1 cellular context compared by ENCODE assay signal in the genomic region with DNA sequence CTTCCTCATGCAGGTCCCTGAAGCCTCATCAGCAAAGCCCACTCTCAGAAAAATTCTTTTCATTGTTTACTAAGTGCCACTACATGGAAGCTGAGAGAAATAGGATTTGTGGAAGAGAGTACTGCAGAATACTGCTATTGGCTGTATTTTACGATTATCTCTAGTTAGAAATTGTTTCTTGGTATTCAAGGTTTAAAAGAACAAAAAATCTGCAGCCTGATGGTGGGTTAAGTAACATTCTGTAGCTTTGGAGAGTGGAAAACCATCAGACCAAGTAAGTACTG.
TF ChIP-seq lines count a peak whose summit lies in the region.

No MANE protein-coding gene starts in this region.

TF ChIP-seq in HepG2, 621 proteins besides CTCF, POLR2A, EP300 and RAD21 (continued from another document):
- TF ChIP-seq, protein P1, sequence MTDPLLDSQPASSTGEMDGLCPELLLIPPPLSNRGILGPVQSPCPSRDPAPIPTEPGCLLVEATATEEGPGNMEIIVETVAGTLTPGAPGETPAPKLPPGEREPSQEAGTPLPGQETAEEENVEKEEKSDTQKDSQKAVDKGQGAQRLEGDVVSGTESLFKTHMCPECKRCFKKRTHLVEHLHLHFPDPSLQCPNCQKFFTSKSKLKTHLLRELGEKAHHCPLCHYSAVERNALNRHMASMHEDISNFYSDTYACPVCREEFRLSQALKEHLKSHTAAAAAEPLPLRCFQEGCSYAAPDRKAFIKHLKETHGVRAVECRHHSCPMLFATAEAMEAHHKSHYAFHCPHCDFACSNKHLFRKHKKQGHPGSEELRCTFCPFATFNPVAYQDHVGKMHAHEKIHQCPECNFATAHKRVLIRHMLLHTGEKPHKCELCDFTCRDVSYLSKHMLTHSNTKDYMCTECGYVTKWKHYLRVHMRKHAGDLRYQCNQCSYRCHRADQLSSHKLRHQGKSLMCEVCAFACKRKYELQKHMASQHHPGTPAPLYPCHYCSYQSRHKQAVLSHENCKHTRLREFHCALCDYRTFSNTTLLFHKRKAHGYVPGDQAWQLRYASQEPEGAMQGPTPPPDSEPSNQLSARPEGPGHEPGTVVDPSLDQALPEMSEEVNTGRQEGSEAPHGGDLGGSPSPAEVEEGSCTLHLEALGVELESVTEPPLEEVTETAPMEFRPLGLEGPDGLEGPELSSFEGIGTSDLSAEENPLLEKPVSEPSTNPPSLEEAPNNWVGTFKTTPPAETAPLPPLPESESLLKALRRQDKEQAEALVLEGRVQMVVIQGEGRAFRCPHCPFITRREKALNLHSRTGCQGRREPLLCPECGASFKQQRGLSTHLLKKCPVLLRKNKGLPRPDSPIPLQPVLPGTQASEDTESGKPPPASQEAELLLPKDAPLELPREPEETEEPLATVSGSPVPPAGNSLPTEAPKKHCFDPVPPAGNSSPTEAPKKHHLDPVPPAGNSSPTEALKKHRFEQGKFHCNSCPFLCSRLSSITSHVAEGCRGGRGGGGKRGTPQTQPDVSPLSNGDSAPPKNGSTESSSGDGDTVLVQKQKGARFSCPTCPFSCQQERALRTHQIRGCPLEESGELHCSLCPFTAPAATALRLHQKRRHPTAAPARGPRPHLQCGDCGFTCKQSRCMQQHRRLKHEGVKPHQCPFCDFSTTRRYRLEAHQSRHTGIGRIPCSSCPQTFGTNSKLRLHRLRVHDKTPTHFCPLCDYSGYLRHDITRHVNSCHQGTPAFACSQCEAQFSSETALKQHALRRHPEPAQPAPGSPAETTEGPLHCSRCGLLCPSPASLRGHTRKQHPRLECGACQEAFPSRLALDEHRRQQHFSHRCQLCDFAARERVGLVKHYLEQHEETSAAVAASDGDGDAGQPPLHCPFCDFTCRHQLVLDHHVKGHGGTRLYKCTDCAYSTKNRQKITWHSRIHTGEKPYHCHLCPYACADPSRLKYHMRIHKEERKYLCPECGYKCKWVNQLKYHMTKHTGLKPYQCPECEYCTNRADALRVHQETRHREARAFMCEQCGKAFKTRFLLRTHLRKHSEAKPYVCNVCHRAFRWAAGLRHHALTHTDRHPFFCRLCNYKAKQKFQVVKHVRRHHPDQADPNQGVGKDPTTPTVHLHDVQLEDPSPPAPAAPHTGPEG (CRISPR knock-in tag; IDR thresholded peaks at IDR 0.05): no peak
- TF ChIP-seq, protein P2, sequence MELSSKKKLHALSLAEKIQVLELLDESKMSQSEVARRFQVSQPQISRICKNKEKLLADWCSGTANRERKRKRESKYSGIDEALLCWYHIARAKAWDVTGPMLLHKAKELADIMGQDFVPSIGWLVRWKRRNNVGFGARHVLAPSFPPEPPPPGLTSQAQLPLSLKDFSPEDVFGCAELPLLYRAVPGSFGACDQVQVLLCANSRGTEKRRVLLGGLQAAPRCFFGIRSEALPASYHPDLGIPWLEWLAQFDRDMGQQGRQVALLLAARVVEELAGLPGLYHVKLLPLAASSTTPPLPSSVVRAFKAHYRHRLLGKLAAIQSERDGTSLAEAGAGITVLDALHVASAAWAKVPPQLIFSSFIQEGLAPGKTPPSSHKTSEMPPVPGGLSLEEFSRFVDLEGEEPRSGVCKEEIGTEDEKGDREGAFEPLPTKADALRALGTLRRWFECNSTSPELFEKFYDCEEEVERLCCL (CRISPR knock-in tag; IDR thresholded peaks at IDR 0.05; ENCODE audit: borderline replicate concordance): no peak
- no peak for TF ChIP-seq TFAP4 (IDR thresholded peaks at IDR 0.05; ENCODE audit: borderline replicate concordance, low read depth)
- TF ChIP-seq PAXIP1 (CRISPR knock-in tag; conservative IDR thresholded peaks at IDR 0.05): no peak
- TF ChIP-seq, protein P3, sequence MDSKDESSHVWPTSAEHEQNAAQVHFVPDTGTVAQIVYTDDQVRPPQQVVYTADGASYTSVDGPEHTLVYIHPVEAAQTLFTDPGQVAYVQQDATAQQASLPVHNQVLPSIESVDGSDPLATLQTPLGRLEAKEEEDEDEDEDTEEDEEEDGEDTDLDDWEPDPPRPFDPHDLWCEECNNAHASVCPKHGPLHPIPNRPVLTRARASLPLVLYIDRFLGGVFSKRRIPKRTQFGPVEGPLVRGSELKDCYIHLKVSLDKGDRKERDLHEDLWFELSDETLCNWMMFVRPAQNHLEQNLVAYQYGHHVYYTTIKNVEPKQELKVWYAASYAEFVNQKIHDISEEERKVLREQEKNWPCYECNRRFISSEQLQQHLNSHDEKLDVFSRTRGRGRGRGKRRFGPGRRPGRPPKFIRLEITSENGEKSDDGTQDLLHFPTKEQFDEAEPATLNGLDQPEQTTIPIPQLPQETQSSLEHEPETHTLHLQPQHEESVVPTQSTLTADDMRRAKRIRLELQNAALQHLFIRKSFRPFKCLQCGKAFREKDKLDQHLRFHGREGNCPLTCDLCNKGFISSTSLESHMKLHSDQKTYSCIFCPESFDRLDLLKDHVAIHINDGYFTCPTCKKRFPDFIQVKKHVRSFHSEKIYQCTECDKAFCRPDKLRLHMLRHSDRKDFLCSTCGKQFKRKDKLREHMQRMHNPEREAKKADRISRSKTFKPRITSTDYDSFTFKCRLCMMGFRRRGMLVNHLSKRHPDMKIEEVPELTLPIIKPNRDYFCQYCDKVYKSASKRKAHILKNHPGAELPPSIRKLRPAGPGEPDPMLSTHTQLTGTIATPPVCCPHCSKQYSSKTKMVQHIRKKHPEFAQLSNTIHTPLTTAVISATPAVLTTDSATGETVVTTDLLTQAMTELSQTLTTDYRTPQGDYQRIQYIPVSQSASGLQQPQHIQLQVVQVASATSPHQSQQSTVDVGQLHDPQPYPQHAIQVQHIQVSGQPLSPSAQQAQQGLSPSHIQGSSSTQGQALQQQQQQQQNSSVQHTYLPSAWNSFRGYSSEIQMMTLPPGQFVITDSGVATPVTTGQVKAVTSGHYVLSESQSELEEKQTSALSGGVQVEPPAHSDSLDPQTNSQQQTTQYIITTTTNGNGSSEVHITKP (CRISPR knock-in tag; IDR thresholded peaks at IDR 0.05; ENCODE audit: low read depth): no peak
- no peak for TF ChIP-seq ZBTB8A (CRISPR knock-in tag; IDR thresholded peaks at IDR 0.05; ENCODE audit: borderline replicate concordance, low read depth)
- TF ChIP-seq, protein P4, sequence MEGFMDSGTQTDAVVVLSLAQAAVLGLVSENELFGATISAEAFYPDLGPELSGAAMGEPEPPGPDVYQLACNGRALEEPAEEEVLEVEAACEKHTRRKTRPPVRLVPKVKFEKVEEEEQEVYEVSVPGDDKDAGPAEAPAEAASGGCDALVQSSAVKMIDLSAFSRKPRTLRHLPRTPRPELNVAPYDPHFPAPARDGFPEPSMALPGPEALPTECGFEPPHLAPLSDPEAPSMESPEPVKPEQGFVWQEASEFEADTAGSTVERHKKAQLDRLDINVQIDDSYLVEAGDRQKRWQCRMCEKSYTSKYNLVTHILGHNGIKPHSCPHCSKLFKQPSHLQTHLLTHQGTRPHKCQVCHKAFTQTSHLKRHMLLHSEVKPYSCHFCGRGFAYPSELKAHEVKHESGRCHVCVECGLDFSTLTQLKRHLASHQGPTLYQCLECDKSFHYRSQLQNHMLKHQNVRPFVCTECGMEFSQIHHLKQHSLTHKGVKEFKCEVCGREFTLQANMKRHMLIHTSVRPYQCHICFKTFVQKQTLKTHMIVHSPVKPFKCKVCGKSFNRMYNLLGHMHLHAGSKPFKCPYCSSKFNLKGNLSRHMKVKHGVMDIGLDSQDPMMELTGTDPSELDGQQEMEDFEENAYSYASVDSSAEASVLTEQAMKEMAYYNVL (CRISPR knock-in tag; IDR thresholded peaks at IDR 0.05; ENCODE audit: borderline replicate concordance): no peak
- no peak for TF ChIP-seq ZNF777 (CRISPR knock-in tag; IDR thresholded peaks at IDR 0.05)
- no peak for TF ChIP-seq FOXM1 (CRISPR knock-in tag; IDR thresholded peaks at IDR 0.05)
- no peak for TF ChIP-seq ZNF17 (CRISPR knock-in tag; IDR thresholded peaks at IDR 0.05)
- TF ChIP-seq ZNF816 (CRISPR knock-in tag; IDR thresholded peaks at IDR 0.05; ENCODE audit: borderline replicate concordance): peak; percentile 5; the same call in 1 of the 2 replicates
- TF ChIP-seq ZSCAN20 (CRISPR knock-in tag; IDR thresholded peaks at IDR 0.05; ENCODE audit: borderline replicate concordance): no peak
- no peak for TF ChIP-seq ZNF10 (CRISPR knock-in tag; IDR thresholded peaks at IDR 0.05; ENCODE audit: borderline replicate concordance, low read depth)
- TF ChIP-seq, protein P5, sequence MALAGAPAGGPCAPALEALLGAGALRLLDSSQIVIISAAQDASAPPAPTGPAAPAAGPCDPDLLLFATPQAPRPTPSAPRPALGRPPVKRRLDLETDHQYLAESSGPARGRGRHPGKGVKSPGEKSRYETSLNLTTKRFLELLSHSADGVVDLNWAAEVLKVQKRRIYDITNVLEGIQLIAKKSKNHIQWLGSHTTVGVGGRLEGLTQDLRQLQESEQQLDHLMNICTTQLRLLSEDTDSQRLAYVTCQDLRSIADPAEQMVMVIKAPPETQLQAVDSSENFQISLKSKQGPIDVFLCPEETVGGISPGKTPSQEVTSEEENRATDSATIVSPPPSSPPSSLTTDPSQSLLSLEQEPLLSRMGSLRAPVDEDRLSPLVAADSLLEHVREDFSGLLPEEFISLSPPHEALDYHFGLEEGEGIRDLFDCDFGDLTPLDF (CRISPR knock-in tag; IDR thresholded peaks at IDR 0.05): no peak
- peak; percentile 9; the same call in 1 of the 3 replicates for TF ChIP-seq MXI1 (IDR thresholded peaks at IDR 0.05; ENCODE audit: borderline replicate concordance, low read depth, low read length)
- TF ChIP-seq FOXA3 (CRISPR knock-in tag; IDR thresholded peaks at IDR 0.05): no peak
- TF ChIP-seq, protein P6, sequence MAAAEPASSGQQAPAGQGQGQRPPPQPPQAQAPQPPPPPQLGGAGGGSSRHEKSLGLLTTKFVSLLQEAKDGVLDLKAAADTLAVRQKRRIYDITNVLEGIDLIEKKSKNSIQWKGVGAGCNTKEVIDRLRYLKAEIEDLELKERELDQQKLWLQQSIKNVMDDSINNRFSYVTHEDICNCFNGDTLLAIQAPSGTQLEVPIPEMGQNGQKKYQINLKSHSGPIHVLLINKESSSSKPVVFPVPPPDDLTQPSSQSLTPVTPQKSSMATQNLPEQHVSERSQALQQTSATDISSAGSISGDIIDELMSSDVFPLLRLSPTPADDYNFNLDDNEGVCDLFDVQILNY (CRISPR knock-in tag; conservative IDR thresholded peaks at IDR 0.05): no peak
- 0 out of 2 replicates have a peak, but pooled peaks have one; percentile 18 for TF ChIP-seq ZNF234 (CRISPR knock-in tag; conservative IDR thresholded peaks at IDR 0.05)
- TF ChIP-seq ZNF350 (CRISPR knock-in tag; IDR thresholded peaks at IDR 0.05; ENCODE audit: borderline replicate concordance, low read depth): no peak
